8 cellular contexts compared by ENCODE assay signal in genomic region chr22:29311468-29312217, GRCh38. TPM values are rescaled to one million over a fixed set of nuclear protein-coding genes. Genes with fewer than 3 reads are reported as not detected.
A peak's percentile ranks its signal among the peaks of the same experiment; 100 is the strongest.
DNase-seq lines count a peak whose midpoint lies in the region; ATAC-seq, FAIRE-seq and TF ChIP-seq lines count a peak whose summit lies in the region.
"Had no signal": no experiment of that assay in that cellular context is flagged by ENCODE, and none has a peak within 500 bp of the region (broad histone marks: within the 10 kb centered on the region; RNA-seq: fewer than 3 reads in every experiment).

No MANE protein-coding gene starts in this region.

- H3K27ac ChIP-seq in astrocyte (ENCODE audit: low read depth, low read length) (peak overlapping the region; percentile 81), layer of hippocampus (ENCODE audit: low read depth, low read length) (peak overlapping the region; percentile 57), suprapubic skin (peak overlapping the region; percentile 91)

- no peak for ATAC-seq in activated CD4-positive, alpha-beta T cell treated with anti-CD3 and anti-CD28 coated beads for 36 hours

- POLR2A ChIA-PET in activated CD4-positive, alpha-beta T cell treated with anti-CD3 and anti-CD28 coated beads for 36 hours (lab: Charles Lee) = no interaction called here

- DNase-seq in H7 (peak; percentile 63), astrocyte (ENCODE audit: low read depth) (no peak), suprapubic skin (ENCODE audit: low spot score in 2 of 2) (peak in 1 of 2 donors; percentile 78), NOMO-1 treated with dmso at 0.1 percent for 144 hours (lab: John Stamatoyannopoulos, UW; ENCODE audit: unreplicated experiment) (no peak), NK-92 (lab: John Stamatoyannopoulos, UW; ENCODE audit: unreplicated experiment) (no peak)
- no peak for DNase-seq in activated CD4-positive, alpha-beta T cell treated with anti-CD3 and anti-CD28 coated beads for 36 hours

- H3K27me3 ChIP-seq in H7 (ENCODE audit: control insufficient read depth, insufficient read depth, low read length) (peaks cover 34% of the 10 kb centered on the region), astrocyte (ENCODE audit: insufficient read depth, low read length) (peaks cover 31% of the 10 kb centered on the region), layer of hippocampus (ENCODE audit: control insufficient read depth, insufficient read depth, low read length) (peaks cover 11% of the 10 kb centered on the region), suprapubic skin (peaks cover 30% of the 10 kb centered on the region)

- H3K4me1 ChIP-seq in astrocyte (ENCODE audit: insufficient read depth, low read length) (peaks cover 52% of the 10 kb centered on the region), suprapubic skin (peaks cover 86% of the 10 kb centered on the region)

- no peaks in the 10 kb centered on the region for H3K36me3 ChIP-seq in H7 (replicated peaks; ENCODE audit: control insufficient read depth, insufficient read depth, low read length)
- H3K36me3 ChIP-seq in astrocyte (ENCODE audit: insufficient read depth, low read length) = no peaks in the 10 kb centered on the region
- H3K36me3 ChIP-seq in suprapubic skin = no peaks in the 10 kb centered on the region

- H3K4me1 Mint-ChIP-seq in astrocyte (ENCODE audit: low read depth, unreplicated experiment) = peaks cover 8% of the 10 kb centered on the region
- H3K4me1 Mint-ChIP-seq in activated CD4-positive, alpha-beta T cell treated with anti-CD3 and anti-CD28 coated beads for 36 hours = peaks cover 30% of the 10 kb centered on the region

- FAIRE-seq in astrocyte (lab: Jason Lieb, UNC) = no peak

- peaks cover 36% of the 10 kb centered on the region for H4K20me1 ChIP-seq in astrocyte (ENCODE audit: insufficient read depth, low read length)

- peaks cover 34% of the 10 kb centered on the region for H3K79me2 ChIP-seq in astrocyte (ENCODE audit: insufficient read depth, low read length)

- H2AFZ ChIP-seq in astrocyte (ENCODE audit: low read depth, low read length) = no peak overlapping the region

- CTCF ChIA-PET in activated CD4-positive, alpha-beta T cell treated with anti-CD3 and anti-CD28 coated beads for 36 hours (lab: Charles Lee) = interaction anchor here (2.1 kb wide), 1 partner anchor 38 kb away, joined by 8 read pairs; no protein-coding TSS in a partner anchor

- peak overlapping the region; percentile 85 for H3K4me2 ChIP-seq in astrocyte (ENCODE audit: low read length)

- TF ChIP-seq CTCF in astrocyte (IDR thresholded peaks at IDR 0.05; ENCODE audit: insufficient read depth, low read depth, low read length) (no peak), suprapubic skin (IDR thresholded peaks at IDR 0.05) (no peak)

- H3K9ac ChIP-seq in astrocyte (ENCODE audit: low read length) = peak overlapping the region; percentile 83

- peak overlapping the region; percentile 77 for H3K27ac Mint-ChIP-seq in astrocyte (ENCODE audit: unreplicated experiment)
- H3K27ac Mint-ChIP-seq in activated CD4-positive, alpha-beta T cell treated with anti-CD3 and anti-CD28 coated beads for 36 hours = no peak overlapping the region

- H3K9me3 Mint-ChIP-seq in astrocyte (ENCODE audit: unreplicated experiment) = no peaks in the 10 kb centered on the region
- no peaks in the 10 kb centered on the region for H3K9me3 Mint-ChIP-seq in activated CD4-positive, alpha-beta T cell treated with anti-CD3 and anti-CD28 coated beads for 36 hours (ENCODE audit: low read depth)

- H3K27me3 Mint-ChIP-seq in astrocyte (ENCODE audit: low read depth, unreplicated experiment) = peaks cover 23% of the 10 kb centered on the region
- peaks cover 35% of the 10 kb centered on the region for H3K27me3 Mint-ChIP-seq in activated CD4-positive, alpha-beta T cell treated with anti-CD3 and anti-CD28 coated beads for 36 hours

- H3K4me3 ChIP-seq in H7 (ENCODE audit: insufficient read depth, low read depth, low read length) = no peak overlapping the region
- peak overlapping the region; percentile 21 for H3K4me3 ChIP-seq in astrocyte (ENCODE audit: insufficient read depth, low read depth, low read length)
- peak overlapping the region; percentile 37 for H3K4me3 ChIP-seq in suprapubic skin

- TF ChIP-seq POLR2A in suprapubic skin (IDR thresholded peaks at IDR 0.05) = no peak

- intact Hi-C loops in activated CD4-positive, alpha-beta T cell treated with anti-CD3 and anti-CD28 coated beads for 36 hours (cut with DNase I, micrococcal nuclease) = no loop called here

- TF ChIP-seq EP300 in suprapubic skin (IDR thresholded peaks at IDR 0.05) = no peak

- H3K4me3 Mint-ChIP-seq in astrocyte (ENCODE audit: unreplicated experiment) = no peak overlapping the region
- H3K4me3 Mint-ChIP-seq in activated CD4-positive, alpha-beta T cell treated with anti-CD3 and anti-CD28 coated beads for 36 hours = no peak overlapping the region
- H3K4me3 Mint-ChIP-seq: naive thymus-derived CD8-positive, alpha-beta T cell had no signal

- WGBS in suprapubic skin = 29% methylated on average over 22 of the region's 49 CpGs

- H3K9me3 ChIP-seq in astrocyte (ENCODE audit: insufficient read depth, low read depth, low read length) (no peaks in the 10 kb centered on the region), suprapubic skin (no peaks in the 10 kb centered on the region)

- peaks cover 11% of the 10 kb centered on the region for H3K36me3 Mint-ChIP-seq in astrocyte (ENCODE audit: low read depth, unreplicated experiment)
- H3K36me3 Mint-ChIP-seq in activated CD4-positive, alpha-beta T cell treated with anti-CD3 and anti-CD28 coated beads for 36 hours (ENCODE audit: low read depth) = peaks cover 3% of the 10 kb centered on the region
- H3K36me3 Mint-ChIP-seq: naive thymus-derived CD8-positive, alpha-beta T cell had no signal

RNA-seq across cellular contexts. Expression of gene RASL10A, which starts 3.9 kb away (rescaled TPM):
- total RNA-seq in H7 (2014; rRNA removed; shearing (Covaris generic)) = 4.2 and 5.1 TPM in 2 replicates
- total RNA-seq in astrocyte (0.19 and 1.5 TPM in 2 replicates), suprapubic skin (1 to 10 TPM in 2 of 4 donors, under 1 TPM in 2; 0.34 to 1.7 (median 0.95) TPM)
- total RNA-seq in activated CD4-positive, alpha-beta T cell treated with anti-CD3 and anti-CD28 coated beads for 36 hours = under 1 TPM in 1 of 2 experiments, not detected in 1; 0.35 TPM

RNA-seq across cellular contexts. Expression of gene GAS2L1, which starts 5.2 kb away (rescaled TPM):
- 22.2 and 28.3 TPM in 2 replicates for total RNA-seq in H7 (2014; rRNA removed; shearing (Covaris generic))
- total RNA-seq in astrocyte (24.3 and 26.0 TPM in 2 replicates), suprapubic skin (10 to 100 TPM; 49.0 to 94.8 (median 85.4) TPM)
- total RNA-seq in activated CD4-positive, alpha-beta T cell treated with anti-CD3 and anti-CD28 coated beads for 36 hours = under 1 TPM; 0.84 to 0.98 TPM
- total RNA-seq: naive thymus-derived CD8-positive, alpha-beta T cell had no signal

RNA-seq across cellular contexts. Expression of gene EWSR1, which starts 43.6 kb away (rescaled TPM):
- total RNA-seq in H7 (2014; rRNA removed; shearing (Covaris generic)) = 226 and 229 TPM in 2 replicates
- 173 and 199 TPM in 2 replicates for total RNA-seq in astrocyte
- total RNA-seq in suprapubic skin = 100 to 1,000 TPM; 132 to 308 (median 170) TPM
- total RNA-seq in activated CD4-positive, alpha-beta T cell treated with anti-CD3 and anti-CD28 coated beads for 36 hours = 100 to 1,000 TPM; 326 to 567 TPM

RNA-seq across cellular contexts. Expression of gene RHBDD3, which starts 43.9 kb away (rescaled TPM):
- 71.6 and 76.3 TPM in 2 replicates for total RNA-seq in H7 (2014; rRNA removed; shearing (Covaris generic))
- total RNA-seq in astrocyte (35.6 and 39.2 TPM in 2 replicates), suprapubic skin (10 to 100 TPM; 10.1 to 22.7 (median 17.2) TPM)
- total RNA-seq in activated CD4-positive, alpha-beta T cell treated with anti-CD3 and anti-CD28 coated beads for 36 hours = 10 to 100 TPM; 23.2 to 25.3 TPM

Comparison
In these comparisons a context has a peak if more than half of its experiments do, and no peak if none do; other contexts are left out.
1. RNA of gene GAS2L1, which starts 5.2 kb away (total RNA-seq): 49.0 to 94.8 TPM in suprapubic skin, 22.2 to 28.3 TPM in H7 and 24.3 to 26.0 TPM in astrocyte; 0.84 to 0.98 TPM in activated CD4-positive, alpha-beta T cell treated with anti-CD3 and anti-CD28 coated beads for 36 hours; every median in the first group is over 10 times any median in the second.
2. Peak in every context shown above with its lines, with median percentiles within 50 percentile points of each other: H3K27ac ChIP-seq.